31 cellular contexts compared by ENCODE assay signal in the genomic region with DNA sequence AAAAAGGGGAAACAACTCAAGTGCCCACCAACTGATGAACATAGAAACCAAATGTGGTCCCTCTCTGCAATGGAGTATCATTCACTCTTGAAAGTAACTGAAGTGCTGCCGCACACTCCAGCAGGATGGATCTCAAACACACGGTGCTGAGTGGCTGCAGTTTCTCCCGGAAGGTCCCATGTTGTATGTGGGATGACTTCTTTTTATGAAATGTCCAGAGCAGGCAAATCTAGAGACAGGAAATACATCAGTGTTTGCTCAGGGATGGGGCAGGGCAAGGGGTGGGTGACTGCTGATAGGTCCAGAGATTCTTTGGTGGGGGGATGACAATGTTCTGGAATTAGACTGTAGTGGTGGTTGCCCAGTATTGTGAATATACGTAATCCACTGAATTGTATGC.
"Had no signal": no experiment of that assay in that cellular context is flagged by ENCODE, and none has a peak within 500 bp of the region (broad histone marks: within the 10 kb centered on the region; RNA-seq: fewer than 3 reads in every experiment).

No MANE protein-coding gene starts in this region.

- H3K4me3 ChIP-seq: adrenal gland, body of pancreas, breast epithelium had no signal

- H3K4me1 ChIP-seq: body of pancreas, breast epithelium had no signal

- H3K9me3 ChIP-seq: adrenal gland had no signal

- H3K27ac ChIP-seq: adrenal gland, body of pancreas, brain microvascular endothelial cell, breast epithelium, VCaP had no signal

- DNase-seq: activated B cell treated with CpG ODN at 0.5 μM for 24 hours; activated CD4-positive, alpha-beta memory T cell treated with anti-CD3 and anti-CD28 coated beads for 36 hours; activated CD4-positive, alpha-beta T cell treated with anti-CD3 and anti-CD28 coated beads for 4 hours; activated CD4-positive, alpha-beta T cell treated with anti-CD3 and anti-CD28 coated beads, Interleukin-2, amount 10 ng/mL, durations not matched to agents 24 days and 14 days; activated CD4-positive, alpha-beta T cell treated with anti-CD3 and anti-CD28 coated beads, Interleukin-2, amount 50 U/mL, for 1 hour; activated CD4-positive, alpha-beta T cell treated with anti-CD3 and anti-CD28 coated beads, Interleukin-2, amount 50 U/mL, for 4 hours; activated CD4-positive, CD25-positive, alpha-beta regulatory T cell treated with anti-CD3 and anti-CD28 coated beads, Interleukin-2, amount 50 U/mL, for 72 hours; activated CD8-positive, alpha-beta memory T cell treated with anti-CD3 and anti-CD28 coated beads, Interleukin-2, amount 50 U/mL, for 4 hours; activated CD8-positive, alpha-beta T cell treated with anti-CD3 and anti-CD28 coated beads for 36 hours; activated effector memory CD4-positive, alpha-beta T cell treated with anti-CD3 and anti-CD28 coated beads, Interleukin-2, amount 50 U/mL, for 16 hours; activated gamma-delta T cell treated with Interleukin-2 at 50 U/mL for 16 hours; activated naive CD4-positive, alpha-beta T cell; activated naive CD4-positive, alpha-beta T cell treated with anti-CD3 and anti-CD28 coated beads for 36 hours; activated naive CD4-positive, alpha-beta T cell treated with anti-CD3 and anti-CD28 coated beads, Interleukin-2, amount 50 U/mL, for 16 hours; activated naive CD8-positive, alpha-beta T cell treated with anti-CD3 and anti-CD28 coated beads, Interleukin-2, amount 10 ng/mL, durations not matched to agents 7 days and 5 days; activated T-cell treated with anti-CD3 and anti-CD28 coated beads for 4 hours; activated T-cell treated with anti-CD3 and anti-CD28 coated beads, Interleukin-2, amount 50 U/mL, for 1 hour; activated T-cell treated with anti-CD3 and anti-CD28 coated beads, Interleukin-2, amount 50 U/mL, for 4 hours; activated T-cell treated with anti-CD3 and anti-CD28 coated beads, Interleukin-2, amount 50 U/mL, for 72 hours; amniotic stem cell; body of pancreas; brain microvascular endothelial cell; central memory CD4-positive, alpha-beta T cell; T-helper 1 cell; T-helper 2 cell; T-helper 9 cell had no signal

- H3K27me3 ChIP-seq: adrenal gland, body of pancreas, brain microvascular endothelial cell had no signal

- H3K36me3 ChIP-seq: adrenal gland, brain microvascular endothelial cell, breast epithelium had no signal

- ATAC-seq: activated CD8-positive, alpha-beta T cell treated with anti-CD3 and anti-CD28 coated beads for 36 hours; activated naive CD4-positive, alpha-beta T cell treated with anti-CD3 and anti-CD28 coated beads, Interleukin-2, amount 50 U/mL, for 72 hours; activated T-cell treated with anti-CD3 and anti-CD28 coated beads, Interleukin-2, amount 50 U/mL, for 4 hours; activated T-cell treated with anti-CD3 and anti-CD28 coated beads, Interleukin-2, amount 50 U/mL, for 72 hours; activated T-helper 17 cell treated with anti-CD3 and anti-CD28 coated beads, Interleukin-2, amount 50 U/mL, for 72 hours; body of pancreas had no signal
